ENCODE assay signal across 1 cellular context in genomic region chr3:10228248-10228950, GRCh38.
TF ChIP-seq lines count a peak whose summit lies in the region.

No MANE protein-coding gene starts in this region.

TF ChIP-seq in HepG2, 621 proteins besides CTCF, POLR2A, EP300 and RAD21 (continued from another document):
- TF ChIP-seq, protein P1, sequence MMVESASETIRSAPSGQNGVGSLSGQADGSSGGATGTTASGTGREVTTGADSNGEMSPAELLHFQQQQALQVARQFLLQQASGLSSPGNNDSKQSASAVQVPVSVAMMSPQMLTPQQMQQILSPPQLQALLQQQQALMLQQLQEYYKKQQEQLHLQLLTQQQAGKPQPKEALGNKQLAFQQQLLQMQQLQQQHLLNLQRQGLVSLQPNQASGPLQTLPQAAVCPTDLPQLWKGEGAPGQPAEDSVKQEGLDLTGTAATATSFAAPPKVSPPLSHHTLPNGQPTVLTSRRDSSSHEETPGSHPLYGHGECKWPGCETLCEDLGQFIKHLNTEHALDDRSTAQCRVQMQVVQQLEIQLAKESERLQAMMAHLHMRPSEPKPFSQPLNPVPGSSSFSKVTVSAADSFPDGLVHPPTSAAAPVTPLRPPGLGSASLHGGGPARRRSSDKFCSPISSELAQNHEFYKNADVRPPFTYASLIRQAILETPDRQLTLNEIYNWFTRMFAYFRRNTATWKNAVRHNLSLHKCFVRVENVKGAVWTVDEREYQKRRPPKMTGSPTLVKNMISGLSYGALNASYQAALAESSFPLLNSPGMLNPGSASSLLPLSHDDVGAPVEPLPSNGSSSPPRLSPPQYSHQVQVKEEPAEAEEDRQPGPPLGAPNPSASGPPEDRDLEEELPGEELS (CRISPR knock-in tag; IDR thresholded peaks at IDR 0.05) = no peak
- no peak for TF ChIP-seq ZBTB25 (CRISPR knock-in tag; IDR thresholded peaks at IDR 0.05)
- no peak for TF ChIP-seq ZNF816 (CRISPR knock-in tag; IDR thresholded peaks at IDR 0.05; ENCODE audit: borderline replicate concordance)
- TF ChIP-seq, protein P2, sequence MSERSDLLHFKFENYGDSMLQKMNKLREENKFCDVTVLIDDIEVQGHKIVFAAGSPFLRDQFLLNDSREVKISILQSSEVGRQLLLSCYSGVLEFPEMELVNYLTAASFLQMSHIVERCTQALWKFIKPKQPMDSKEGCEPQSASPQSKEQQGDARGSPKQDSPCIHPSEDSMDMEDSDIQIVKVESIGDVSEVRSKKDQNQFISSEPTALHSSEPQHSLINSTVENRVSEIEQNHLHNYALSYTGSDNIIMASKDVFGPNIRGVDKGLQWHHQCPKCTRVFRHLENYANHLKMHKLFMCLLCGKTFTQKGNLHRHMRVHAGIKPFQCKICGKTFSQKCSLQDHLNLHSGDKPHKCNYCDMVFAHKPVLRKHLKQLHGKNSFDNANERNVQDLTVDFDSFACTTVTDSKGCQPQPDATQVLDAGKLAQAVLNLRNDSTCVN (CRISPR knock-in tag; IDR thresholded peaks at IDR 0.05; ENCODE audit: borderline replicate concordance) = no peak
- no peak for TF ChIP-seq BCL3 (CRISPR knock-in tag; IDR thresholded peaks at IDR 0.05)
- no peak for TF ChIP-seq POLR2AphosphoS2 (IDR thresholded peaks at IDR 0.05; ENCODE audit: low read depth, low read length)
- no peak for TF ChIP-seq HNRNPH1 (optimal IDR thresholded peaks at IDR 0.05; ENCODE audit: low read depth, low read length)
- no peak for TF ChIP-seq ZNF788 (CRISPR knock-in tag; IDR thresholded peaks at IDR 0.05; ENCODE audit: borderline replicate concordance)
- TF ChIP-seq CHD4 (IDR thresholded peaks at IDR 0.05; ENCODE audit: borderline replicate concordance, low read length) = no peak
- TF ChIP-seq, protein P3, sequence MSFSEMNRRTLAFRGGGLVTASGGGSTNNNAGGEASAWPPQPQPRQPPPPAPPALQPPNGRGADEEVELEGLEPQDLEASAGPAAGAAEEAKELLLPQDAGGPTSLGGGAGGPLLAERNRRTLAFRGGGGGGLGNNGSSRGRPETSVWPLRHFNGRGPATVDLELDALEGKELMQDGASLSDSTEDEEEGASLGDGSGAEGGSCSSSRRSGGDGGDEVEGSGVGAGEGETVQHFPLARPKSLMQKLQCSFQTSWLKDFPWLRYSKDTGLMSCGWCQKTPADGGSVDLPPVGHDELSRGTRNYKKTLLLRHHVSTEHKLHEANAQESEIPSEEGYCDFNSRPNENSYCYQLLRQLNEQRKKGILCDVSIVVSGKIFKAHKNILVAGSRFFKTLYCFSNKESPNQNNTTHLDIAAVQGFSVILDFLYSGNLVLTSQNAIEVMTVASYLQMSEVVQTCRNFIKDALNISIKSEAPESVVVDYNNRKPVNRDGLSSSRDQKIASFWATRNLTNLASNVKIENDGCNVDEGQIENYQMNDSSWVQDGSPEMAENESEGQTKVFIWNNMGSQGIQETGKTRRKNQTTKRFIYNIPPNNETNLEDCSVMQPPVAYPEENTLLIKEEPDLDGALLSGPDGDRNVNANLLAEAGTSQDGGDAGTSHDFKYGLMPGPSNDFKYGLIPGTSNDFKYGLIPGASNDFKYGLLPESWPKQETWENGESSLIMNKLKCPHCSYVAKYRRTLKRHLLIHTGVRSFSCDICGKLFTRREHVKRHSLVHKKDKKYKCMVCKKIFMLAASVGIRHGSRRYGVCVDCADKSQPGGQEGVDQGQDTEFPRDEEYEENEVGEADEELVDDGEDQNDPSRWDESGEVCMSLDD (CRISPR knock-in tag; IDR thresholded peaks at IDR 0.05; ENCODE audit: borderline replicate concordance) = no peak
